1 cellular context compared by ENCODE assay signal in the genomic region with DNA sequence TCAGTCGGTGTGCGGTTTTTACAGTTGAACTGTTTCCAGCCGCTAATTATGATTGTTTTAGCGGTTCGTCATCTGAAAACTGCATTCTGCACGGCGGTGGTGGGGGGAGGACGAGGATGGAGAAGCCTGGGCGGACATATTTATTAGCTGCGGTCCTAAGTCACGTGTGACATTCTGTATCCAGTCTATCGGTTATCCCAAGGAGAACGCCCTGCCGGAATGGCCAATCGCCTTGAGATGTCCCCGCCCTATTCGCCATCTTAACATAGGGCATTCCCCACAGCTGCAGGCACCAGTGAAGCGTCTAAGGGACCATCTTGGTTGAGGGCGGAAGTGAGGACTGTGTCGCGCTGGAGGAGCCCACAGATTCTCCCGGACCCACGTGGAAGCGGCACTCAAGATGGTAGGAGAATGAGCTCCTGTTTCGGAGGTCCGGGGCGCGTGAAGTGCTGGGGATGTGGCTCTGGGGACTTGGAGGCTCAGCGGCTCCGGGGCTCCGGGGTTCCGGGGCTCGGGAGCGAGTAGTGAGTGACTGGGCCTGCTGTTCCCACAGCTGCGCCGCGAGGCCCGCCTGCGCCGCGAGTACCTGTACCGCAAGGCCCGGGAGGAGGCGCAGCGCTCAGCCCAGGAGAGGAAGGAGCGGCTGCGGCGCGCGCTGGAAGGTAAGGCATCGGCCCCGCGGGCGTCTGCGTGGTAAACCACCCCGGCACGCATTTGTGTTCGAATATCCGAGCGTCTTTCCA.
TF ChIP-seq lines count a peak whose summit lies in the region.

TSS of gene IMP4 (plus strand) at position 365 of the 743 bp plus-strand sequence. CDS start at position 401, 36 bp downstream.

TF ChIP-seq in GM12878, 131 proteins besides CTCF, POLR2A, EP300 and RAD21 (continued from another document and continues in another):
- TF ChIP-seq, protein P1, sequence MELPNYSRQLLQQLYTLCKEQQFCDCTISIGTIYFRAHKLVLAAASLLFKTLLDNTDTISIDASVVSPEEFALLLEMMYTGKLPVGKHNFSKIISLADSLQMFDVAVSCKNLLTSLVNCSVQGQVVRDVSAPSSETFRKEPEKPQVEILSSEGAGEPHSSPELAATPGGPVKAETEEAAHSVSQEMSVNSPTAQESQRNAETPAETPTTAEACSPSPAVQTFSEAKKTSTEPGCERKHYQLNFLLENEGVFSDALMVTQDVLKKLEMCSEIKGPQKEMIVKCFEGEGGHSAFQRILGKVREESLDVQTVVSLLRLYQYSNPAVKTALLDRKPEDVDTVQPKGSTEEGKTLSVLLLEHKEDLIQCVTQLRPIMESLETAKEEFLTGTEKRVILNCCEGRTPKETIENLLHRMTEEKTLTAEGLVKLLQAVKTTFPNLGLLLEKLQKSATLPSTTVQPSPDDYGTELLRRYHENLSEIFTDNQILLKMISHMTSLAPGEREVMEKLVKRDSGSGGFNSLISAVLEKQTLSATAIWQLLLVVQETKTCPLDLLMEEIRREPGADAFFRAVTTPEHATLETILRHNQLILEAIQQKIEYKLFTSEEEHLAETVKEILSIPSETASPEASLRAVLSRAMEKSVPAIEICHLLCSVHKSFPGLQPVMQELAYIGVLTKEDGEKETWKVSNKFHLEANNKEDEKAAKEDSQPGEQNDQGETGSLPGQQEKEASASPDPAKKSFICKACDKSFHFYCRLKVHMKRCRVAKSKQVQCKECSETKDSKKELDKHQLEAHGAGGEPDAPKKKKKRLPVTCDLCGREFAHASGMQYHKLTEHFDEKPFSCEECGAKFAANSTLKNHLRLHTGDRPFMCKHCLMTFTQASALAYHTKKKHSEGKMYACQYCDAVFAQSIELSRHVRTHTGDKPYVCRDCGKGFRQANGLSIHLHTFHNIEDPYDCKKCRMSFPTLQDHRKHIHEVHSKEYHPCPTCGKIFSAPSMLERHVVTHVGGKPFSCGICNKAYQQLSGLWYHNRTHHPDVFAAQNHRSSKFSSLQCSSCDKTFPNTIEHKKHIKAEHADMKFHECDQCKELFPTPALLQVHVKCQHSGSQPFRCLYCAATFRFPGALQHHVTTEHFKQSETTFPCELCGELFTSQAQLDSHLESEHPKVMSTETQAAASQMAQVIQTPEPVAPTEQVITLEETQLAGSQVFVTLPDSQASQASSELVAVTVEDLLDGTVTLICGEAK (IDR thresholded peaks at IDR 0.05; ENCODE audit: borderline replicate concordance) = peak; percentile 83
- no peak; the same call in 1 of the 2 replicates for TF ChIP-seq PRDM15 (CRISPR knock-in tag; IDR thresholded peaks at IDR 0.05)
- no peak for TF ChIP-seq YBX1 (IDR thresholded peaks at IDR 0.05)
- TF ChIP-seq MYC (IDR thresholded peaks at IDR 0.05; ENCODE audit: insufficient read depth, insufficient read length, insufficient replicate concordance, low read length, severe bottlenecking) = peak; percentile 93
- TF ChIP-seq ZNF274 (IDR thresholded peaks at IDR 0.05; ENCODE audit: insufficient read depth, insufficient read length) = no peak
- no peak for TF ChIP-seq BCL11A (IDR thresholded peaks at IDR 0.05; ENCODE audit: low read depth, low read length)
- TF ChIP-seq CEBPB (IDR thresholded peaks at IDR 0.05; ENCODE audit: borderline replicate concordance in 1 of 2, low read depth in 2 of 2, low read length in 2 of 2) = no peak
- TF ChIP-seq, protein P2, sequence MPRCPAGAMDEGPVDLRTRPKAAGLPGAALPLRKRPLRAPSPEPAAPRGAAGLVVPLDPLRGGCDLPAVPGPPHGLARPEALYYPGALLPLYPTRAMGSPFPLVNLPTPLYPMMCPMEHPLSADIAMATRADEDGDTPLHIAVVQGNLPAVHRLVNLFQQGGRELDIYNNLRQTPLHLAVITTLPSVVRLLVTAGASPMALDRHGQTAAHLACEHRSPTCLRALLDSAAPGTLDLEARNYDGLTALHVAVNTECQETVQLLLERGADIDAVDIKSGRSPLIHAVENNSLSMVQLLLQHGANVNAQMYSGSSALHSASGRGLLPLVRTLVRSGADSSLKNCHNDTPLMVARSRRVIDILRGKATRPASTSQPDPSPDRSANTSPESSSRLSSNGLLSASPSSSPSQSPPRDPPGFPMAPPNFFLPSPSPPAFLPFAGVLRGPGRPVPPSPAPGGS (IDR thresholded peaks at IDR 0.05; ENCODE audit: borderline replicate concordance, insufficient read depth, low read depth, low read length, poor library complexity, severe bottlenecking) = no peak
- TF ChIP-seq PAX8 (IDR thresholded peaks at IDR 0.05) = peak; percentile 73; the same call in 1 of the 2 replicates
- TF ChIP-seq EZH2 (IDR thresholded peaks at IDR 0.05; ENCODE audit: borderline replicate concordance, control insufficient read depth, low read depth, low read length) = no peak
- no peak for TF ChIP-seq ZBTB4 (CRISPR knock-in tag; IDR thresholded peaks at IDR 0.05)
- TF ChIP-seq NR2C1 (IDR thresholded peaks at IDR 0.05) = peak; percentile 90
- TF ChIP-seq DPF2 (IDR thresholded peaks at IDR 0.05) = no peak
- peak; percentile 47; the same call in 1 of the 2 replicates for TF ChIP-seq POLR2AphosphoS5 (IDR thresholded peaks at IDR 0.05; ENCODE audit: low read length)
- peak; percentile 70 for TF ChIP-seq LARP7 (IDR thresholded peaks at IDR 0.05)
- TF ChIP-seq, protein P3, sequence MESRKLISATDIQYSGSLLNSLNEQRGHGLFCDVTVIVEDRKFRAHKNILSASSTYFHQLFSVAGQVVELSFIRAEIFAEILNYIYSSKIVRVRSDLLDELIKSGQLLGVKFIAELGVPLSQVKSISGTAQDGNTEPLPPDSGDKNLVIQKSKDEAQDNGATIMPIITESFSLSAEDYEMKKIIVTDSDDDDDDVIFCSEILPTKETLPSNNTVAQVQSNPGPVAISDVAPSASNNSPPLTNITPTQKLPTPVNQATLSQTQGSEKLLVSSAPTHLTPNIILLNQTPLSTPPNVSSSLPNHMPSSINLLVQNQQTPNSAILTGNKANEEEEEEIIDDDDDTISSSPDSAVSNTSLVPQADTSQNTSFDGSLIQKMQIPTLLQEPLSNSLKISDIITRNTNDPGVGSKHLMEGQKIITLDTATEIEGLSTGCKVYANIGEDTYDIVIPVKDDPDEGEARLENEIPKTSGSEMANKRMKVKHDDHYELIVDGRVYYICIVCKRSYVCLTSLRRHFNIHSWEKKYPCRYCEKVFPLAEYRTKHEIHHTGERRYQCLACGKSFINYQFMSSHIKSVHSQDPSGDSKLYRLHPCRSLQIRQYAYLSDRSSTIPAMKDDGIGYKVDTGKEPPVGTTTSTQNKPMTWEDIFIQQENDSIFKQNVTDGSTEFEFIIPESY (IDR thresholded peaks at IDR 0.05) = 0 out of 2 replicates have a peak, but pooled peaks have one; percentile 35
- TF ChIP-seq USF1 (IDR thresholded peaks at IDR 0.05; ENCODE audit: borderline replicate concordance, extremely low read length, insufficient read depth, low read depth, low read length) = peak; percentile 75
- peak; percentile 97 for TF ChIP-seq YY1 (IDR thresholded peaks at IDR 0.05; ENCODE audit: low read depth, low read length)
- no peak for TF ChIP-seq JUNB (IDR thresholded peaks at IDR 0.05)
- TF ChIP-seq, protein P4, sequence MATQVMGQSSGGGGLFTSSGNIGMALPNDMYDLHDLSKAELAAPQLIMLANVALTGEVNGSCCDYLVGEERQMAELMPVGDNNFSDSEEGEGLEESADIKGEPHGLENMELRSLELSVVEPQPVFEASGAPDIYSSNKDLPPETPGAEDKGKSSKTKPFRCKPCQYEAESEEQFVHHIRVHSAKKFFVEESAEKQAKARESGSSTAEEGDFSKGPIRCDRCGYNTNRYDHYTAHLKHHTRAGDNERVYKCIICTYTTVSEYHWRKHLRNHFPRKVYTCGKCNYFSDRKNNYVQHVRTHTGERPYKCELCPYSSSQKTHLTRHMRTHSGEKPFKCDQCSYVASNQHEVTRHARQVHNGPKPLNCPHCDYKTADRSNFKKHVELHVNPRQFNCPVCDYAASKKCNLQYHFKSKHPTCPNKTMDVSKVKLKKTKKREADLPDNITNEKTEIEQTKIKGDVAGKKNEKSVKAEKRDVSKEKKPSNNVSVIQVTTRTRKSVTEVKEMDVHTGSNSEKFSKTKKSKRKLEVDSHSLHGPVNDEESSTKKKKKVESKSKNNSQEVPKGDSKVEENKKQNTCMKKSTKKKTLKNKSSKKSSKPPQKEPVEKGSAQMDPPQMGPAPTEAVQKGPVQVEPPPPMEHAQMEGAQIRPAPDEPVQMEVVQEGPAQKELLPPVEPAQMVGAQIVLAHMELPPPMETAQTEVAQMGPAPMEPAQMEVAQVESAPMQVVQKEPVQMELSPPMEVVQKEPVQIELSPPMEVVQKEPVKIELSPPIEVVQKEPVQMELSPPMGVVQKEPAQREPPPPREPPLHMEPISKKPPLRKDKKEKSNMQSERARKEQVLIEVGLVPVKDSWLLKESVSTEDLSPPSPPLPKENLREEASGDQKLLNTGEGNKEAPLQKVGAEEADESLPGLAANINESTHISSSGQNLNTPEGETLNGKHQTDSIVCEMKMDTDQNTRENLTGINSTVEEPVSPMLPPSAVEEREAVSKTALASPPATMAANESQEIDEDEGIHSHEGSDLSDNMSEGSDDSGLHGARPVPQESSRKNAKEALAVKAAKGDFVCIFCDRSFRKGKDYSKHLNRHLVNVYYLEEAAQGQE (IDR thresholded peaks at IDR 0.05; ENCODE audit: low read depth, low read length) = no peak
- TF ChIP-seq FOS (IDR thresholded peaks at IDR 0.05; ENCODE audit: borderline replicate concordance, extremely low read depth, insufficient read length) = no peak
- TF ChIP-seq FOXK2 (IDR thresholded peaks at IDR 0.05) = peak; percentile 66
- TF ChIP-seq RB1 (IDR thresholded peaks at IDR 0.05; ENCODE audit: borderline replicate concordance) = 0 out of 2 replicates have a peak, but pooled peaks have one; percentile 60
- TF ChIP-seq SMARCA5 (IDR thresholded peaks at IDR 0.05) = no peak
- TF ChIP-seq EED (IDR thresholded peaks at IDR 0.05; ENCODE audit: low read depth) = peak; percentile 10; the same call in 1 of the 2 replicates
- no peak for TF ChIP-seq ZNF384 (IDR thresholded peaks at IDR 0.05; ENCODE audit: borderline replicate concordance, low read depth, low read length)
- peak; percentile 48; the same call in 1 of the 2 replicates for TF ChIP-seq ATF7 (IDR thresholded peaks at IDR 0.05; ENCODE audit: low read depth)
- TF ChIP-seq SIN3A (IDR thresholded peaks at IDR 0.05; ENCODE audit: low read depth, low read length) = peak; percentile 79
- no peak for TF ChIP-seq CBX5 (IDR thresholded peaks at IDR 0.05; ENCODE audit: low read depth)
- peak in 1 of 2 experiments; percentile 86; a peak in 2 of 4 replicates for TF ChIP-seq SRF (IDR thresholded peaks at IDR 0.05; ENCODE audit: low read depth in 2 of 2, low read length in 2 of 2)
- no peak for TF ChIP-seq ATF2 (IDR thresholded peaks at IDR 0.05; ENCODE audit: low read length)
- TF ChIP-seq GATAD2B (conservative IDR thresholded peaks at IDR 0.05; ENCODE audit: low read depth) = peak; percentile 58; the same call in 1 of the 2 replicates
- TF ChIP-seq SREBF1 (IDR thresholded peaks at IDR 0.05; ENCODE audit: low read length) = no peak
